8 cellular contexts compared by ENCODE assay signal in the genomic region with DNA sequence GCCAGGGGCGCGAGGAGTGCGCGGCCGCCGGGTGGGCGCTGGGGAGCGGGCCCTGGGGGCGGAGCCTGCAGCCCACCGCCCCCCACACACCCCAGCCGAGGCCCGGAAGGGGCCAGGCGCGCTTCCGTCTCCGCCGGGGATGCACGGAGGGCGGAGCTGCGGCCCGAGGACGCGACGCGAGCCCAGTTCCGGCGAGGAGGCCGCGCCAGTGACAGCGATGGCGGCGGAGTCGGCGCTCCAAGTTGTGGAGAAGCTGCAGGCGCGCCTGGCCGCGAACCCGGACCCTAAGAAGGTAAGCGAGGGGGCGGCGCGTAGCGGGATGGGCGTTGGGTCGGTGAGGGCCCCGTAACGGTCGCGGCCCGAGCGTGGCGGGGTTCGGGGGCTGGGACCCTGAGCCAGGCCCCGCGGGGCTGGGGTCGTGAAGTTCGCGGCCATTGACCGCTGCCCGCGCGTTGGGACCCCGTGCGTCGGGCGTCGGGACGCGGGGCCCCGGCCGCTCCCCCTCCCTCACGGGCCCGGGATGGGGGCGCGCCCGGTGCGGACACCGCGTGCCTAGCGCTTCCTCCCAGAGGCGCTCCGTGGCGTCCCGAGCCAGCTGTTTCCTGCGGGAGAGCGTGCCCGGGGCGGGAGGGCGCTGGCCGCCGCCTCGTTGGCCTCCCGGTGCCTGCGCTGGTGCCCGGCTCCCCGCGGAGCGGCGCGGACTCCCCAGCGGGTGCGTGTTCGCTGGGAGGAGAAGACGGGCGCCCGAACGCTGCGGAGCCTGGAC. TPM values are rescaled to one million over a fixed set of nuclear protein-coding genes. Genes with fewer than 3 reads are reported as not detected.
DNase-seq lines count a peak whose midpoint lies in the region; ATAC-seq and TF ChIP-seq lines count a peak whose summit lies in the region.

A gene with protein sequence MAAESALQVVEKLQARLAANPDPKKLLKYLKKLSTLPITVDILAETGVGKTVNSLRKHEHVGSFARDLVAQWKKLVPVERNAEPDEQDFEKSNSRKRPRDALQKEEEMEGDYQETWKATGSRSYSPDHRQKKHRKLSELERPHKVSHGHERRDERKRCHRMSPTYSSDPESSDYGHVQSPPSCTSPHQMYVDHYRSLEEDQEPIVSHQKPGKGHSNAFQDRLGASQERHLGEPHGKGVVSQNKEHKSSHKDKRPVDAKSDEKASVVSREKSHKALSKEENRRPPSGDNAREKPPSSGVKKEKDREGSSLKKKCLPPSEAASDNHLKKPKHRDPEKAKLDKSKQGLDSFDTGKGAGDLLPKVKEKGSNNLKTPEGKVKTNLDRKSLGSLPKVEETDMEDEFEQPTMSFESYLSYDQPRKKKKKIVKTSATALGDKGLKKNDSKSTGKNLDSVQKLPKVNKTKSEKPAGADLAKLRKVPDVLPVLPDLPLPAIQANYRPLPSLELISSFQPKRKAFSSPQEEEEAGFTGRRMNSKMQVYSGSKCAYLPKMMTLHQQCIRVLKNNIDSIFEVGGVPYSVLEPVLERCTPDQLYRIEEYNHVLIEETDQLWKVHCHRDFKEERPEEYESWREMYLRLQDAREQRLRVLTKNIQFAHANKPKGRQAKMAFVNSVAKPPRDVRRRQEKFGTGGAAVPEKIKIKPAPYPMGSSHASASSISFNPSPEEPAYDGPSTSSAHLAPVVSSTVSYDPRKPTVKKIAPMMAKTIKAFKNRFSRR (plus strand): TSS at position 185 of the 766 bp plus-strand sequence. CDS start 33 bp downstream, at position 218.

- H3K27ac ChIP-seq in DND-41 (ENCODE audit: low read length), result peak within 1 kb of the TSS; percentile 85
- H3K27ac ChIP-seq in thymus (ENCODE audit: low read depth), result peak within 1 kb of the TSS; percentile 92

- H3K9me3 ChIP-seq in DND-41 (ENCODE audit: insufficient read depth, low read length, severe bottlenecking) (no peaks in the 10 kb centered on the region), thymus (ENCODE audit: control insufficient read depth) (no peaks in the 10 kb centered on the region)

- DNase-seq in DND-41, result peak; percentile 85
- DNase-seq in SKM-1 (lab: John Stamatoyannopoulos, UW; ENCODE audit: unreplicated experiment), result peak; percentile 23
- peak; percentile 83 for DNase-seq in glutamatergic neuron
- DNase-seq in osteocyte (ENCODE audit: extremely low spot score, unreplicated experiment), result peak; percentile 87

- ATAC-seq in DND-41 (ENCODE audit: insufficient read depth, low read depth) (peak; percentile 95), GM21526 (IDR thresholded peaks at IDR 0.05; ENCODE audit: low FRiP score, unreplicated experiment) (peak; percentile 61)

- peak within 1 kb of the TSS; percentile 94 for H3K9ac ChIP-seq in DND-41 (ENCODE audit: low read depth, low read length)

- WGBS in thymus, result under 1% methylated on average over 109 of the region's 109 CpGs

- H3K27me3 ChIP-seq in DND-41 (ENCODE audit: insufficient read depth, low read length, poor library complexity) (no peaks in the 10 kb centered on the region), thymus (ENCODE audit: control insufficient read depth, insufficient read depth) (no peaks in the 10 kb centered on the region)

- peak; percentile 2 for TF ChIP-seq CTCF in DND-41 (IDR thresholded peaks at IDR 0.05; ENCODE audit: borderline replicate concordance, extremely low read depth, low read length, poor library complexity, severe bottlenecking)
- no peak for TF ChIP-seq CTCF in glutamatergic neuron (IDR thresholded peaks at IDR 0.05; ENCODE audit: partially characterized antibody, unreplicated experiment)
- TF ChIP-seq CTCF in osteocyte (IDR thresholded peaks at IDR 0.05), result no peak

- TF ChIP-seq EP300 in Ishikawa (IDR thresholded peaks at IDR 0.05; ENCODE audit: borderline replicate concordance), result peak; percentile 16; the same call in 1 of the 2 replicates

- peaks cover 3% of the 10 kb centered on the region for H3K36me3 Mint-ChIP-seq in activated naive CD4-positive, alpha-beta T cell treated with anti-CD3 and anti-CD28 coated beads, Interleukin-2, amount 50 U/mL, for 24 hours
- H3K36me3 Mint-ChIP-seq in glutamatergic neuron (ENCODE audit: unreplicated experiment) (no peaks in the 10 kb centered on the region), osteocyte (ENCODE audit: unreplicated experiment) (peaks cover 4% of the 10 kb centered on the region)

- no peaks in the 10 kb centered on the region for H3K27me3 Mint-ChIP-seq in activated naive CD4-positive, alpha-beta T cell treated with anti-CD3 and anti-CD28 coated beads, Interleukin-2, amount 50 U/mL, for 24 hours
- H3K27me3 Mint-ChIP-seq in glutamatergic neuron (ENCODE audit: unreplicated experiment), result peaks cover 4% of the 10 kb centered on the region
- H3K27me3 Mint-ChIP-seq in osteocyte (ENCODE audit: unreplicated experiment), result no peaks in the 10 kb centered on the region

- H3K4me2 ChIP-seq in DND-41 (ENCODE audit: insufficient read depth, low read length), result peak within 1 kb of the TSS; percentile 84

- peaks cover 58% of the 10 kb centered on the region for H3K79me2 ChIP-seq in DND-41 (ENCODE audit: insufficient read depth, low read length)

- H3K4me1 ChIP-seq in DND-41 (ENCODE audit: insufficient read depth, low read length) (peaks cover 35% of the 10 kb centered on the region), thymus (ENCODE audit: control insufficient read depth, insufficient read depth, low read length) (peaks cover 8% of the 10 kb centered on the region)

- peaks cover 36% of the 10 kb centered on the region for H4K20me1 ChIP-seq in DND-41 (ENCODE audit: insufficient read depth, low read length)

- H3K4me3 ChIP-seq in DND-41 (ENCODE audit: low read depth in 1 of 2, low read length in 2 of 2) (peak within 1 kb of the TSS; percentile 97 to 98), thymus (ENCODE audit: low read length) (peak within 1 kb of the TSS; percentile 94)

- peak within 1 kb of the TSS; percentile 88 for H2AFZ ChIP-seq in DND-41 (ENCODE audit: low read depth, low read length)

- H3K36me3 ChIP-seq in DND-41 (ENCODE audit: insufficient read depth, low read length), result peaks cover 25% of the 10 kb centered on the region
- H3K36me3 ChIP-seq in thymus (ENCODE audit: control insufficient read depth, insufficient read depth), result no peaks in the 10 kb centered on the region

- H3K27ac Mint-ChIP-seq in activated naive CD4-positive, alpha-beta T cell treated with anti-CD3 and anti-CD28 coated beads, Interleukin-2, amount 50 U/mL, for 24 hours, result peak within 1 kb of the TSS; percentile 92
- H3K27ac Mint-ChIP-seq in glutamatergic neuron (ENCODE audit: unreplicated experiment) (peak within 1 kb of the TSS; percentile 88), osteocyte (ENCODE audit: unreplicated experiment) (peak within 1 kb of the TSS; percentile 91)

- no peaks in the 10 kb centered on the region for H3K9me3 Mint-ChIP-seq in activated naive CD4-positive, alpha-beta T cell treated with anti-CD3 and anti-CD28 coated beads, Interleukin-2, amount 50 U/mL, for 24 hours
- peaks cover 10% of the 10 kb centered on the region for H3K9me3 Mint-ChIP-seq in glutamatergic neuron (ENCODE audit: unreplicated experiment)
- H3K9me3 Mint-ChIP-seq in osteocyte (ENCODE audit: unreplicated experiment), result no peaks in the 10 kb centered on the region

- H3K4me3 Mint-ChIP-seq in activated naive CD4-positive, alpha-beta T cell treated with anti-CD3 and anti-CD28 coated beads, Interleukin-2, amount 50 U/mL, for 24 hours, result peak within 1 kb of the TSS; percentile 94
- H3K4me3 Mint-ChIP-seq in glutamatergic neuron (ENCODE audit: unreplicated experiment), result peak within 1 kb of the TSS; percentile 95
- H3K4me3 Mint-ChIP-seq in osteocyte (ENCODE audit: unreplicated experiment), result peak within 1 kb of the TSS; percentile 90

- peaks cover 48% of the 10 kb centered on the region for H3K4me1 Mint-ChIP-seq in activated naive CD4-positive, alpha-beta T cell treated with anti-CD3 and anti-CD28 coated beads, Interleukin-2, amount 50 U/mL, for 24 hours
- peaks cover 9% of the 10 kb centered on the region for H3K4me1 Mint-ChIP-seq in glutamatergic neuron (ENCODE audit: low read depth, unreplicated experiment)
- H3K4me1 Mint-ChIP-seq in osteocyte (ENCODE audit: unreplicated experiment), result peaks cover 35% of the 10 kb centered on the region

- TF ChIP-seq RAD21 in Ishikawa (IDR thresholded peaks at IDR 0.05; ENCODE audit: low read depth), result no peak

TF ChIP-seq in Ishikawa, 13 proteins besides CTCF, POLR2A, EP300 and RAD21 (continues in another document):
- peak; percentile 97 for TF ChIP-seq ZBTB7A (IDR thresholded peaks at IDR 0.05; ENCODE audit: low read depth)
- peak; percentile 92 for TF ChIP-seq YY1 (IDR thresholded peaks at IDR 0.05; ENCODE audit: low read depth)
- no peak for TF ChIP-seq FOXM1 (IDR thresholded peaks at IDR 0.05; ENCODE audit: borderline replicate concordance, low read depth)
- TF ChIP-seq CEBPB (IDR thresholded peaks at IDR 0.05), result no peak
- peak; percentile 89; the same call in 1 of the 2 replicates for TF ChIP-seq TAF1 (IDR thresholded peaks at IDR 0.05; ENCODE audit: low read depth)
- TF ChIP-seq, protein P1, sequence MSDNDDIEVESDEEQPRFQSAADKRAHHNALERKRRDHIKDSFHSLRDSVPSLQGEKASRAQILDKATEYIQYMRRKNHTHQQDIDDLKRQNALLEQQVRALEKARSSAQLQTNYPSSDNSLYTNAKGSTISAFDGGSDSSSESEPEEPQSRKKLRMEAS (IDR thresholded peaks at IDR 0.05), result peak; percentile 65
- no peak for TF ChIP-seq TEAD4 (IDR thresholded peaks at IDR 0.05)
- no peak for TF ChIP-seq NFIC (IDR thresholded peaks at IDR 0.05)
- no peak for TF ChIP-seq CREB1 (IDR thresholded peaks at IDR 0.05; ENCODE audit: low read depth)
- no peak; the same call in 1 of the 2 replicates for TF ChIP-seq TCF12 (IDR thresholded peaks at IDR 0.05; ENCODE audit: low read depth)
- peak; percentile 48; the same call in 1 of the 2 replicates for TF ChIP-seq EGR1 (IDR thresholded peaks at IDR 0.05)

RNA-seq across cellular contexts. Expression of the gene that starts here (rescaled TPM):
- 40.6 TPM for total RNA-seq in glutamatergic neuron (ENCODE audit: unreplicated experiment)
- 41.4 and 47.0 TPM in 2 replicates for total RNA-seq in osteocyte
- 16.5 TPM for polyA plus RNA-seq in thymus

Comparison
In these comparisons a context has a peak if more than half of its experiments do, and no peak if none do; other contexts are left out.
1. Peak in every context shown above with its lines: DNase-seq, ATAC-seq, H3K4me3 ChIP-seq and H3K27ac ChIP-seq.
2. DNase-seq: peak in every context shown above with its lines; median percentile 87 in osteocyte; 85 in DND-41; 83 in glutamatergic neuron; 23 in SKM-1.